ENCODE assay signal across 25 cellular contexts in the genomic region with DNA sequence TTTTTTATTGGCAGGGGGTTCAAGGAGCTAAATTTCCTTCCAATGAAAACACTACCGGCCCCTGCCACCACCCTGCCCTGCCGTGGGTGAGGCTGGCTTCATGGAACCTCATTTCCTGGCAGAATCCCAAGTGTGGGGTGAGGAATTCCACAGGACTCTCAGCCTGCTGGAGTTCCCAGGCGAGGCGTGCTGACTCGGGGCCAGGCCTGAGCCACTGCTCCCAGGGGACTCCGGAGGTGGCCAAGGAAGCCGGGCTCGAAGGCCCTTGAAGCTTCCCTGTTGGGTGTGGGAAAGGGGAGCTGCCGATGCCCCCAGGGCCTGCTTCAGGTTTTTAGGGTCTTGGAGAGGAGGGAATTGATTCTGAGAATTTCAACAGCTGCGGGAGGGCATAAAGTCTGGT.
DNase-seq lines count a peak whose midpoint lies in the region; ATAC-seq and TF ChIP-seq lines count a peak whose summit lies in the region.
"Had no signal": no experiment of that assay in that cellular context is flagged by ENCODE, and none has a peak within 500 bp of the region (broad histone marks: within the 10 kb centered on the region; RNA-seq: fewer than 3 reads in every experiment).

No MANE protein-coding gene starts in this region.

- no peak overlapping the region for H3K27ac Mint-ChIP-seq in activated CD4-positive, alpha-beta T cell treated with anti-CD3 and anti-CD28 coated beads, Interleukin-2, amount 10 ng/mL, durations not matched to agents 24 days and 14 days
- H3K27ac Mint-ChIP-seq: B cell, IgD-negative memory B cell had no signal

- no peaks in the 10 kb centered on the region for H3K9me3 Mint-ChIP-seq in activated CD4-positive, alpha-beta T cell treated with anti-CD3 and anti-CD28 coated beads, Interleukin-2, amount 10 ng/mL, durations not matched to agents 24 days and 14 days
- H3K9me3 Mint-ChIP-seq: IgD-negative memory B cell had no signal

- DNase-seq in Right ventricle myocardium superior (no peak), left ventricle myocardium inferior (no peak), adipocyte (ENCODE audit: low read depth) (peak; percentile 0), right cardiac atrium (peak in 2 of 3 donors; percentile 55 to 76), thoracic aorta (ENCODE audit: low spot score) (peak; percentile 47), NOMO-1 treated with dmso at 0.1 percent for 144 hours (lab: John Stamatoyannopoulos, UW; ENCODE audit: unreplicated experiment) (no peak)
- DNase-seq in activated CD4-positive, alpha-beta T cell treated with anti-CD3 and anti-CD28 coated beads for 48 hours: no peak
- DNase-seq in activated CD4-positive, alpha-beta T cell treated with anti-CD3 and anti-CD28 coated beads, Interleukin-2, amount 10 ng/mL, durations not matched to agents 24 days and 14 days: no peak
- DNase-seq: 8988T, COR-L47, DMS 273 treated with DMSO at 0.1 percent for 48 hours, DND-41, H7, Karpas-422, MM.1S, NCI-H1092 treated with DMSO at 0.1 percent for 48 hours, NCI-H1694, NCI-H2081 treated with DMSO at 0.1 percent for 48 hours, NCI-H446 treated with DMSO at 0.1 percent for 48 hours, NCI-H748 treated with DMSO at 0.1 percent for 48 hours, PC-9 had no signal

- 28% methylated on average over 10 of the region's 10 CpGs for WGBS in right cardiac atrium

- H3K27me3 ChIP-seq in left ventricle myocardium inferior (ENCODE audit: low read depth) (peaks cover 70% of the 10 kb centered on the region), adipocyte (replicated peaks; ENCODE audit: control insufficient read depth, insufficient read depth, low read length) (peaks cover 33% of the 10 kb centered on the region), right cardiac atrium (ENCODE audit: control insufficient read depth, insufficient read depth) (no peaks in the 10 kb centered on the region), thoracic aorta (replicated peaks; ENCODE audit: insufficient read depth) (no peaks in the 10 kb centered on the region)
- H3K27me3 ChIP-seq: SJSA1 had no signal

- no peaks in the 10 kb centered on the region for H3K36me3 ChIP-seq in left ventricle myocardium inferior
- no peaks in the 10 kb centered on the region for H3K36me3 ChIP-seq in adipocyte (ENCODE audit: control insufficient read depth, insufficient read depth, low read length, severe bottlenecking)
- H3K36me3 ChIP-seq in thoracic aorta: no peaks in the 10 kb centered on the region
- H3K36me3 ChIP-seq: SJSA1 had no signal

- no peak overlapping the region for H3K27ac ChIP-seq in left ventricle myocardium inferior (replicated peaks)
- H3K27ac ChIP-seq in right cardiac atrium (ENCODE audit: low read length): no peak overlapping the region
- H3K27ac ChIP-seq in thoracic aorta: peak overlapping the region; percentile 70 to 87
- H3K27ac ChIP-seq: PC-9, RWPE1, SJSA1 had no signal

- H3K4me3 Mint-ChIP-seq in activated CD4-positive, alpha-beta T cell treated with anti-CD3 and anti-CD28 coated beads, Interleukin-2, amount 10 ng/mL, durations not matched to agents 24 days and 14 days: no peak overlapping the region
- H3K4me3 Mint-ChIP-seq: B cell, IgD-negative memory B cell had no signal

- no peak overlapping the region for H3K9ac ChIP-seq in adipocyte (ENCODE audit: low read length)

- no peak overlapping the region for H3K4me3 ChIP-seq in left ventricle myocardium inferior
- no peak overlapping the region for H3K4me3 ChIP-seq in adipocyte (ENCODE audit: low read length)
- no peak overlapping the region for H3K4me3 ChIP-seq in right cardiac atrium (ENCODE audit: low read length)
- peak overlapping the region; percentile 13 for H3K4me3 ChIP-seq in thoracic aorta
- H3K4me3 ChIP-seq: PC-9, SJSA1 had no signal

- no peaks in the 10 kb centered on the region for H3K36me3 Mint-ChIP-seq in activated CD4-positive, alpha-beta T cell treated with anti-CD3 and anti-CD28 coated beads, Interleukin-2, amount 10 ng/mL, durations not matched to agents 24 days and 14 days (ENCODE audit: low read depth)
- H3K36me3 Mint-ChIP-seq: IgD-negative memory B cell had no signal

- H3K9me3 ChIP-seq in left ventricle myocardium inferior (replicated peaks) (no peaks in the 10 kb centered on the region), adipocyte (ENCODE audit: control insufficient read depth, low read length) (peaks cover 4% of the 10 kb centered on the region), right cardiac atrium (ENCODE audit: control insufficient read depth, low read length) (no peaks in the 10 kb centered on the region), thoracic aorta (peaks cover 3% of the 10 kb centered on the region)
- H3K9me3 ChIP-seq: SJSA1 had no signal

- no peak for TF ChIP-seq CTCF in left ventricle myocardium inferior (IDR thresholded peaks at IDR 0.05; ENCODE audit: borderline replicate concordance)
- peak; percentile 29 for TF ChIP-seq CTCF in thoracic aorta (IDR thresholded peaks at IDR 0.05)

- peak; percentile 66 for ATAC-seq in Right ventricle myocardium superior (ENCODE audit: poor library complexity)
- peak; percentile 49 to 53 for ATAC-seq in right cardiac atrium
- ATAC-seq in thoracic aorta (ENCODE audit: insufficient number of reproducible peaks, low FRiP score, low read depth): peak; percentile 39

- H3K4me1 ChIP-seq in left ventricle myocardium inferior (no peaks in the 10 kb centered on the region), adipocyte (ENCODE audit: control insufficient read depth, insufficient read depth, low read length) (no peaks in the 10 kb centered on the region), right cardiac atrium (ENCODE audit: control insufficient read depth, insufficient read depth, low read length) (no peaks in the 10 kb centered on the region), thoracic aorta (ENCODE audit: control insufficient read depth in 1 of 2, low read depth in 2 of 2) (peaks cover 34 to 55% of the 10 kb centered on the region in 2 donors)
- H3K4me1 ChIP-seq: SJSA1 had no signal

- intact Hi-C loops in Right ventricle myocardium superior (cut with DNase I): no loop called here
- intact Hi-C loops in left ventricle myocardium inferior (cut with micrococcal nuclease): no loop called here
- intact Hi-C loops in right cardiac atrium (cut with DNase I): no loop called here
- intact Hi-C loops in activated CD4-positive, alpha-beta T cell treated with anti-CD3 and anti-CD28 coated beads, Interleukin-2, amount 10 ng/mL, durations not matched to agents 24 days and 14 days (cut with micrococcal nuclease): no loop called here

- no peaks in the 10 kb centered on the region for H3K4me1 Mint-ChIP-seq in activated CD4-positive, alpha-beta T cell treated with anti-CD3 and anti-CD28 coated beads, Interleukin-2, amount 10 ng/mL, durations not matched to agents 24 days and 14 days

- H3K27me3 Mint-ChIP-seq in activated CD4-positive, alpha-beta T cell treated with anti-CD3 and anti-CD28 coated beads, Interleukin-2, amount 10 ng/mL, durations not matched to agents 24 days and 14 days: no peaks in the 10 kb centered on the region
- H3K27me3 Mint-ChIP-seq: B cell had no signal

Comparison
In these comparisons a context has a peak if more than half of its experiments do, and no peak if none do; other contexts are left out.
1. DNase-seq: peak in adipocyte (single experiment), right cardiac atrium (2 of 3) and thoracic aorta (single experiment); none in Right ventricle myocardium superior (single experiment), left ventricle myocardium inferior (single experiment), activated CD4-positive, alpha-beta T cell treated with anti-CD3 and anti-CD28 coated beads for 48 hours (single experiment), NOMO-1 treated with dmso at 0.1 percent for 144 hours (single experiment) and activated CD4-positive, alpha-beta T cell treated with anti-CD3 and anti-CD28 coated beads, Interleukin-2, amount 10 ng/mL, durations not matched to agents 24 days and 14 days (single experiment).
2. H3K27ac ChIP-seq: peak in thoracic aorta (2 of 2); none in left ventricle myocardium inferior (single experiment) and right cardiac atrium (single experiment).
3. Peak in every context shown above with its lines, with median percentiles within 50 percentile points of each other: ATAC-seq.